Comparison of ENCODE assay signal across 35 cellular contexts in genomic region chr2:133447303-133447702, GRCh38.
DNase-seq lines count a peak whose midpoint lies in the region; ATAC-seq, FAIRE-seq and TF ChIP-seq lines count a peak whose summit lies in the region.
"Had no signal": no experiment of that assay in that cellular context is flagged by ENCODE, and none has a peak within 500 bp of the region (broad histone marks: within the 10 kb centered on the region; RNA-seq: fewer than 3 reads in every experiment).

No MANE protein-coding gene starts in this region.

- H3K27ac ChIP-seq in HepG2 (ENCODE audit: extremely low read length, insufficient read depth, low read length) (no peak overlapping the region), right lobe of liver (no peak overlapping the region), HEK293 (ENCODE audit: extremely low read depth, low read depth, low read length) (no peak overlapping the region), VCaP (peak overlapping the region; percentile 53), smooth muscle cell (ENCODE audit: low read depth) (no peak overlapping the region)
- H3K27ac ChIP-seq: 22Rv1; A549; BLaER1; BLaER1 treated with 17β-estradiol and CSF1 and Interleukin-3, amounts not matched to agents 10 nM and 100 nM; C4-2B had no signal

- H3K79me2 ChIP-seq in HepG2 (ENCODE audit: insufficient read depth, low read length) (no peaks in the 10 kb centered on the region), smooth muscle cell (ENCODE audit: low read depth) (no peaks in the 10 kb centered on the region)

- CTCF ChIA-PET in HepG2 (lab: Yijun Ruan, JAX; ENCODE audit: low intra/inter-chr PET ratio, low total read pairs): no interaction called here
- CTCF ChIA-PET in HEK293 (lab: Yijun Ruan, JAX): no interaction called here
- CTCF ChIA-PET in WTC11 (lab: Charles Lee): no interaction called here

- POLR2A ChIA-PET in HepG2 (lab: Yijun Ruan, JAX) (no interaction called here), HEK293 (lab: Yijun Ruan, JAX) (no interaction called here), WTC11 (lab: Charles Lee) (no interaction called here)

- H3K9ac ChIP-seq in HepG2 (ENCODE audit: insufficient read depth, low read depth, low read length) (no peak overlapping the region), smooth muscle cell (ENCODE audit: low read depth) (no peak overlapping the region)
- H3K9ac ChIP-seq: BLaER1; BLaER1 treated with 17β-estradiol and CSF1 and Interleukin-3, amounts not matched to agents 10 nM and 100 nM had no signal

- FAIRE-seq in HepG2 (lab: Jason Lieb, UNC): no peak
- FAIRE-seq: A204.1, A549, D721Med had no signal

- TF ChIP-seq POLR2A in HepG2 (IDR thresholded peaks at IDR 0.05; ENCODE audit: insufficient read depth in 1 of 2, low read depth in 2 of 2, low read length in 2 of 2) (no peak), right lobe of liver (IDR thresholded peaks at IDR 0.05) (no peak)

- in situ Hi-C loops in HepG2 (cut with HindIII; ENCODE audit: extremely low pct_ligation_motif_present, low pct_unique_long_range_greater_than_20kb): no loop called here

- no peak overlapping the region for H3K4me3 ChIP-seq in HepG2 (replicated peaks in 1 of 3; ENCODE audit: insufficient read depth in 1 of 3, low read depth in 2 of 3, low read length in 3 of 3)
- no peak overlapping the region for H3K4me3 ChIP-seq in right lobe of liver
- H3K4me3 ChIP-seq in HEK293 (ENCODE audit: low read depth, low read length): no peak overlapping the region
- H3K4me3 ChIP-seq in smooth muscle cell: no peak overlapping the region
- H3K4me3 ChIP-seq: A549; BLaER1; BLaER1 treated with 17β-estradiol and CSF1 and Interleukin-3, amounts not matched to agents 10 nM and 100 nM had no signal

- no peak overlapping the region for H3K4me2 ChIP-seq in HepG2 (ENCODE audit: low read depth, low read length)
- H3K4me2 ChIP-seq in smooth muscle cell: no peak overlapping the region
- H3K4me2 ChIP-seq: A549; BLaER1; BLaER1 treated with 17β-estradiol and CSF1 and Interleukin-3, amounts not matched to agents 10 nM and 100 nM had no signal

- H3K9me3 Mint-ChIP-seq in WTC11: no peaks in the 10 kb centered on the region

- no peaks in the 10 kb centered on the region; the same call in 1 of the 2 replicates for H3K27me3 Mint-ChIP-seq in WTC11 (ENCODE audit: low read depth)
- H3K27me3 Mint-ChIP-seq: CD4-positive, alpha-beta memory T cell; CD8-positive, alpha-beta memory T cell had no signal

- H3K36me3 ChIP-seq in HepG2 (replicated peaks in 1 of 2; ENCODE audit: control insufficient read depth in 1 of 2, insufficient read depth in 2 of 2, low read length in 2 of 2) (no peaks in the 10 kb centered on the region), right lobe of liver (no peaks in the 10 kb centered on the region), HEK293 (ENCODE audit: control insufficient read depth in 2 of 2, insufficient read depth in 1 of 2, low read length in 2 of 2) (no peaks in the 10 kb centered on the region), smooth muscle cell (ENCODE audit: low read depth) (no peaks in the 10 kb centered on the region)
- H3K36me3 ChIP-seq: BE2C; BLaER1; BLaER1 treated with 17β-estradiol and CSF1 and Interleukin-3, amounts not matched to agents 10 nM and 100 nM had no signal

- H3K27me3 ChIP-seq in HepG2 (ENCODE audit: control insufficient read depth in 1 of 2, insufficient read depth in 2 of 2, low read length in 2 of 2) (no peaks in the 10 kb centered on the region), right lobe of liver (no peaks in the 10 kb centered on the region), smooth muscle cell (ENCODE audit: low read depth) (peaks cover 7% of the 10 kb centered on the region)
- H3K27me3 ChIP-seq: BE2C; BLaER1; BLaER1 treated with 17β-estradiol and CSF1 and Interleukin-3, amounts not matched to agents 10 nM and 100 nM had no signal

- intact Hi-C loops in HepG2 (cut with micrococcal nuclease; ENCODE audit: unreplicated experiment): no loop called here
- intact Hi-C loops in right lobe of liver (cut with DNase I): no loop called here

- no peak for ATAC-seq in HepG2
- no peak for ATAC-seq in right lobe of liver
- no peak for ATAC-seq in WTC11
- ATAC-seq: A549; CD8-positive, alpha-beta T cell had no signal

- H2AFZ ChIP-seq in HepG2 (ENCODE audit: low read length): no peak overlapping the region
- no peak overlapping the region for H2AFZ ChIP-seq in smooth muscle cell (ENCODE audit: low read depth)

- H3K4me3 Mint-ChIP-seq in WTC11: no peak overlapping the region
- H3K4me3 Mint-ChIP-seq: B cell; CD14-positive monocyte; CD4-positive, alpha-beta memory T cell; CD4-positive, alpha-beta T cell; CD4-positive, CD25-positive, alpha-beta regulatory T cell; CD8-positive, alpha-beta memory T cell; CD8-positive, alpha-beta T cell had no signal

- no peaks in the 10 kb centered on the region for H3K4me1 Mint-ChIP-seq in WTC11
- H3K4me1 Mint-ChIP-seq: B cell; CD14-positive monocyte; CD4-positive, alpha-beta memory T cell; CD4-positive, CD25-positive, alpha-beta regulatory T cell; CD8-positive, alpha-beta memory T cell had no signal

- H3K27ac Mint-ChIP-seq in WTC11: no peak overlapping the region
- H3K27ac Mint-ChIP-seq: B cell; CD4-positive, alpha-beta memory T cell; CD4-positive, alpha-beta T cell; CD4-positive, CD25-positive, alpha-beta regulatory T cell; CD8-positive, alpha-beta memory T cell; CD8-positive, alpha-beta T cell had no signal

- H4K20me1 ChIP-seq in HepG2 (ENCODE audit: insufficient read depth, low read length): no peaks in the 10 kb centered on the region
- no peaks in the 10 kb centered on the region for H4K20me1 ChIP-seq in smooth muscle cell (ENCODE audit: low read depth)
- H4K20me1 ChIP-seq: BLaER1; BLaER1 treated with 17β-estradiol and CSF1 and Interleukin-3, amounts not matched to agents 10 nM and 100 nM had no signal

- WGBS in HepG2 (ENCODE audit: low lambda C conversion rate): 35% methylated on average over 5 of the region's 5 CpGs
- WGBS in right lobe of liver (ENCODE audit: insufficient coverage, low coverage, low lambda C conversion rate, missing lambda C conversion rate): 80% methylated on average over 5 of the region's 5 CpGs
- WGBS in smooth muscle cell (ENCODE audit: low lambda C conversion rate): 91% methylated on average over 4 of the region's 5 CpGs

- BruUV-seq in HepG2 (replicated peaks; lab: Mats Ljungman, UMichigan): no TSS peak

- no peaks in the 10 kb centered on the region for H3K36me3 Mint-ChIP-seq in WTC11
- H3K36me3 Mint-ChIP-seq: CD14-positive monocyte; CD4-positive, alpha-beta memory T cell; CD4-positive, CD25-positive, alpha-beta regulatory T cell; CD8-positive, alpha-beta memory T cell; CD8-positive, alpha-beta T cell had no signal

- TF ChIP-seq EP300 in HepG2 (IDR thresholded peaks at IDR 0.05; ENCODE audit: low read depth in 2 of 2, low read length in 2 of 2) (no peak), HepG2 (CRISPR knock-in tag; IDR thresholded peaks at IDR 0.05; ENCODE audit: borderline replicate concordance) (no peak)

- H3K9me3 ChIP-seq in HepG2 (ENCODE audit: low read length): peaks cover 6% of the 10 kb centered on the region; the same call in 1 of the 2 replicates
- H3K9me3 ChIP-seq in right lobe of liver: no peaks in the 10 kb centered on the region
- no peaks in the 10 kb centered on the region for H3K9me3 ChIP-seq in HEK293 (ENCODE audit: control insufficient read depth, insufficient read depth, low read depth, low read length)
- no peaks in the 10 kb centered on the region for H3K9me3 ChIP-seq in smooth muscle cell (replicated peaks; ENCODE audit: low read depth)
- H3K9me3 ChIP-seq: A549; BE2C; BLaER1; BLaER1 treated with 17β-estradiol and CSF1 and Interleukin-3, amounts not matched to agents 10 nM and 100 nM; Caco-2 had no signal

- H3K4me1 ChIP-seq in HepG2 (ENCODE audit: insufficient read depth, low read length) (no peaks in the 10 kb centered on the region), right lobe of liver (no peaks in the 10 kb centered on the region), HEK293 (ENCODE audit: control insufficient read depth, insufficient read depth, low read length) (no peaks in the 10 kb centered on the region; the same call in 1 of the 2 replicates), smooth muscle cell (ENCODE audit: low read depth) (peaks cover 4% of the 10 kb centered on the region)
- H3K4me1 ChIP-seq: A549; BE2C; BLaER1; BLaER1 treated with 17β-estradiol and CSF1 and Interleukin-3, amounts not matched to agents 10 nM and 100 nM had no signal

- no peak for DNase-seq in HepG2 (ENCODE audit: low spot score)
- DNase-seq in right lobe of liver: no peak
- no peak for DNase-seq in WTC11 (ENCODE audit: low spot score)
- DNase-seq in smooth muscle cell (lab: John Stamatoyannopoulos, UW; ENCODE audit: unreplicated experiment): no peak
- no peak for DNase-seq in Kasumi-1 (lab: John Stamatoyannopoulos, UW)
- no peak for DNase-seq in occipital lobe (lab: John Stamatoyannopoulos, UW)
- DNase-seq: 8988T; ACHN; AML-193; BE2C; C1 segment of cervical spinal cord; Caco-2; Calu3; CD4-positive, alpha-beta memory T cell; CD4-positive, alpha-beta T cell; CD4-positive, CD25-positive, alpha-beta regulatory T cell; CD8-positive, alpha-beta memory T cell; CD8-positive, alpha-beta T cell; COR-L47; DMS 273 treated with DMSO at 0.1 percent for 48 hours; DMS79; DMS79 treated with DMSO at 0.1 percent for 48 hours; DND-41; EL had no signal

- no peak for TF ChIP-seq RAD21 in HepG2 (CRISPR knock-in tag; IDR thresholded peaks at IDR 0.05)

- no peaks in the 10 kb centered on the region for H3F3A ChIP-seq in smooth muscle cell (ENCODE audit: low read depth)

- TF ChIP-seq CTCF in HepG2 (CRISPR knock-in tag; IDR thresholded peaks at IDR 0.05): no peak
- no peak for TF ChIP-seq CTCF in right lobe of liver (IDR thresholded peaks at IDR 0.05)
- no peak for TF ChIP-seq CTCF in HEK293 (tag by site-specific recombination; IDR thresholded peaks at IDR 0.05)
- TF ChIP-seq CTCF in VCaP (conservative IDR thresholded peaks at IDR 0.05): no peak
- TF ChIP-seq CTCF in WTC11 (IDR thresholded peaks at IDR 0.05): no peak
- no peak for TF ChIP-seq CTCF in smooth muscle cell (IDR thresholded peaks at IDR 0.05; ENCODE audit: borderline replicate concordance, insufficient read depth, poor library complexity, severe bottlenecking)

TF ChIP-seq in HepG2, 621 proteins besides CTCF, POLR2A, EP300 and RAD21 (continues in another document):
- no peak for TF ChIP-seq PRMT3 (CRISPR knock-in tag; IDR thresholded peaks at IDR 0.05; ENCODE audit: borderline replicate concordance, low read depth)
- TF ChIP-seq PCBP2 (optimal IDR thresholded peaks at IDR 0.05; ENCODE audit: low read depth, low read length, poor library complexity, severe bottlenecking): peak; percentile 82

TF ChIP-seq in HEK293, 187 proteins besides CTCF, POLR2A, EP300 and RAD21 (continues in another document):
- TF ChIP-seq ZNF274 (IDR thresholded peaks at IDR 0.05; ENCODE audit: low read length) (no peak), ZNF274 (tag by site-specific recombination; IDR thresholded peaks at IDR 0.05; ENCODE audit: borderline replicate concordance) (no peak), MZF1 (tag by site-specific recombination; IDR thresholded peaks at IDR 0.05; ENCODE audit: borderline replicate concordance) (no peak)

TF ChIP-seq in WTC11, 78 proteins besides CTCF, POLR2A, EP300 and RAD21 (continues in another document):
- no peak for TF ChIP-seq SMAD3 (CRISPR knock-in tag; IDR thresholded peaks at IDR 0.05; ENCODE audit: borderline replicate concordance)
